ENCODE assay signal across 8 cellular contexts in the genomic region with DNA sequence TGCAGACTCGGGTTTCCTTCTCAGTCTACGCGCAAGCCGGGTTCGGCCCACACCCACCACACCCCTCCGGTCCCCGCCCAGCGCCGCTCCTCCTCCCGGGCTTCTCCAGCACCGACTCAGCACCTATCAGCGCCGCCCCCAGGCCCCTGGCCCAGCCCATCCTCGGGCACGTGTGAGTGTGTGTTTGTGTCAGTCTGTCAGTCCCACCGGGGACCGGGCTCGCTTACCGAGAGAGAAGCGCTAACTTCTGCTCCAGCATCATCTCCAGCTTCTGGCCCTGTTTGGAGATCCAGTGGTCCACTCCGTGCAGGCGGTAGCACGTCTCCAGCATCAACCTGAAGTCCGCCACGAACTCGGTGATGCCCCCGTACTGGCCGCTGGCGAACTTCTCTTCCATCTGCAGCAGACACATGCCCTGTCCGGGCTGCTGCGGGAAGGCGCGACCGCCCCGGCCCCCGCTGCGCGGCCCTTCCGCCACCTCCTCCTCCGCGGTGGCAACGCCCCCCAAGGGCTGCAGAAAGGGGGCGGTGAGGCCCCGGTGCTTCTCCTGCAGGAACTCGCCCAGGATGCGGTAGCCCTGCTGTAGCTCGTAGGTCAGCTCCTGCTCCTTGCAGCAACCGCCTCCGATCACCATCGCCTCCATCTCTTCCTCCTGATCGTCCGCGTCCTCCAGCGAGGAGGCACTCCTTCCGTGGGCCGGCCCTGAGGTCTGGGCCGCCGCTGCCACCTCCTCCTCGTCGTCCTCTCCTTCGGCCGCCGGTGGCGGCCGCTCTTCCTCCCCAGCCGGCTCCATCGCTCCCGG. TPM values are rescaled to one million over a fixed set of nuclear protein-coding genes. Genes with fewer than 3 reads are reported as not detected.
DNase-seq lines count a peak whose midpoint lies in the region; ATAC-seq, FAIRE-seq and TF ChIP-seq lines count a peak whose summit lies in the region.

No MANE protein-coding gene starts in this region.

- POLR2A ChIA-PET in T-cell (lab: Charles Lee), result interaction anchor here (0.5 to 1.0 kb wide), 5 partner anchors 15 to 675 kb away, joined by 3 to 13 read pairs (median 4); partner anchors contain the start of gene RIC1 (in 1 of the 2)

- CTCF ChIA-PET in T-cell (lab: Charles Lee), result interaction anchor here in 1 of 2 donors (1.3 to 2.4 kb wide), 3 partner anchors 8 to 73 kb away, joined by 3 to 11 read pairs (median 9); partner anchors contain the start of gene RANBP6

- H3K27ac Mint-ChIP-seq in T-cell (peak overlapping the region; percentile 92 to 96), progenitor cell of endocrine pancreas (peak overlapping the region; percentile 96)

- H3K27me3 ChIP-seq in adrenal gland (no peaks in the 10 kb centered on the region), upper lobe of right lung (no peaks in the 10 kb centered on the region)

- H3K27ac ChIP-seq in adrenal gland (peak overlapping the region; percentile 86 to 99 (median 98)), upper lobe of right lung (peak overlapping the region; percentile 90)

- DNase-seq in GM12891 (ENCODE audit: insufficient read length, low spot score), result peak; percentile 68
- DNase-seq in NCI-H1436 (lab: John Stamatoyannopoulos, UW), result peak; percentile 79
- DNase-seq in T-cell, result peak; percentile 85 to 97 (median 94)
- peak; percentile 84 to 94 (median 91) for DNase-seq in adrenal gland
- DNase-seq in left cardiac atrium, result peak; percentile 92
- DNase-seq in progenitor cell of endocrine pancreas (ENCODE audit: low spot score, unreplicated experiment), result peak; percentile 62
- DNase-seq in upper lobe of right lung, result peak; percentile 94

- no peaks in the 10 kb centered on the region for H3K36me3 ChIP-seq in adrenal gland (replicated peaks in 1 of 2)
- H3K36me3 ChIP-seq in upper lobe of right lung, result peaks cover 11% of the 10 kb centered on the region

- FAIRE-seq in GM12891 (lab: Jason Lieb, UNC), result peak; percentile 99

- H3K4me3 ChIP-seq in adrenal gland (peak overlapping the region; percentile 74 to 95 (median 91)), upper lobe of right lung (peak overlapping the region; percentile 62)

- TF ChIP-seq CTCF in adrenal gland (IDR thresholded peaks at IDR 0.05), result no peak
- TF ChIP-seq CTCF in progenitor cell of endocrine pancreas (IDR thresholded peaks at IDR 0.05; ENCODE audit: unreplicated experiment), result no peak
- no peak for TF ChIP-seq CTCF in upper lobe of right lung (IDR thresholded peaks at IDR 0.05)

- H3K36me3 Mint-ChIP-seq in T-cell (peaks cover 10% of the 10 kb centered on the region), progenitor cell of endocrine pancreas (ENCODE audit: insufficient read depth) (peaks cover 6% of the 10 kb centered on the region)

- no peaks in the 10 kb centered on the region for H3K9me3 ChIP-seq in adrenal gland (replicated peaks in 1 of 3)
- H3K9me3 ChIP-seq in upper lobe of right lung, result no peaks in the 10 kb centered on the region

- H3K27me3 Mint-ChIP-seq in T-cell (no peaks in the 10 kb centered on the region), progenitor cell of endocrine pancreas (no peaks in the 10 kb centered on the region)

- H3K4me1 Mint-ChIP-seq in T-cell (peaks cover 43 to 67% (median 57%) of the 10 kb centered on the region in 3 donors), progenitor cell of endocrine pancreas (ENCODE audit: low read depth) (peaks cover 27% of the 10 kb centered on the region)

- 0 to 1% (median 0%) methylated on average over 5 to 68 of the region's 68 CpGs for WGBS in adrenal gland, 4 donors

- H3K9me3 Mint-ChIP-seq in T-cell (peaks cover 3 to 7% (median 6%) of the 10 kb centered on the region in 3 donors), progenitor cell of endocrine pancreas (ENCODE audit: low read depth) (no peaks in the 10 kb centered on the region)

- H3K4me1 ChIP-seq in adrenal gland (replicated peaks in 1 of 2), result peaks cover 0 to 51% of the 10 kb centered on the region in 2 donors
- H3K4me1 ChIP-seq in upper lobe of right lung, result peaks cover 30% of the 10 kb centered on the region

- peak overlapping the region; percentile 92 to 95 (median 93) for H3K4me3 Mint-ChIP-seq in T-cell
- H3K4me3 Mint-ChIP-seq in progenitor cell of endocrine pancreas (ENCODE audit: low read depth), result peak overlapping the region; percentile 96

- no peak; the same call in 1 of the 2 replicates for TF ChIP-seq POLR2A in GM12891 (IDR thresholded peaks at IDR 0.05; ENCODE audit: low read depth, low read length)
- peak in 1 of 2 donors; percentile 23 for TF ChIP-seq POLR2A in adrenal gland (IDR thresholded peaks at IDR 0.05)

- peak; percentile 59 for ATAC-seq in HG02840 (IDR thresholded peaks at IDR 0.05; ENCODE audit: low FRiP score, unreplicated experiment)
- peak; percentile 78 to 82 (median 80) for ATAC-seq in T-cell (replicated peaks in 1 of 4)
- peak; percentile 65 to 91 for ATAC-seq in left cardiac atrium
- peak; percentile 84 for ATAC-seq in upper lobe of right lung

- intact Hi-C loops in adrenal gland (cut with DNase I) (no loop called here), left cardiac atrium (cut with DNase I) (no loop called here), upper lobe of right lung (cut with DNase I) (no loop called here)

TF ChIP-seq in GM12891, 5 proteins besides CTCF, POLR2A, EP300 and RAD21:
- TF ChIP-seq POU2F2 (IDR thresholded peaks at IDR 0.05; ENCODE audit: low read depth, low read length) (no peak), POLR2AphosphoS5 (IDR thresholded peaks at IDR 0.05; ENCODE audit: low read depth, low read length) (no peak), PAX5 (IDR thresholded peaks at IDR 0.05; ENCODE audit: insufficient read depth, low read length, severe bottlenecking) (no peak), TAF1 (IDR thresholded peaks at IDR 0.05; ENCODE audit: low read depth, low read length) (no peak), SPI1 (IDR thresholded peaks at IDR 0.05; ENCODE audit: low read depth, low read length) (no peak)

RNA-seq across cellular contexts. Expression of gene RANBP6, which starts 8.3 kb away (rescaled TPM):
- 14.8 TPM for polyA plus RNA-seq in GM12891 (2012; ENCODE audit: low read depth, missing spikeins)
- total RNA-seq in T-cell (10 to 100 TPM; 26.2 to 34.6 (median 29.3) TPM), adrenal gland (10 to 100 TPM; 10.7 to 33.5 (median 22.2) TPM), left cardiac atrium (10 to 100 TPM; 18.6 to 30.1 TPM), progenitor cell of endocrine pancreas (20.2 and 20.8 TPM in 2 replicates), upper lobe of right lung (14.8 TPM)
- polyA plus RNA-seq in adrenal gland, result 10 to 100 TPM in 1 of 3 donors, 1 to 10 TPM in 2; 5.9 to 41.8 (median 6.2) TPM

Comparison
In these comparisons a context has a peak if more than half of its experiments do, and no peak if none do; other contexts are left out.
1. Peak in every context shown above with its lines: DNase-seq, ATAC-seq, H3K4me3 ChIP-seq and H3K27ac ChIP-seq.